In genomic region chr1:40257688-40258444, GRCh38 we compare ENCODE assay signal across 8 cellular contexts. TPM values are rescaled to one million over a fixed set of nuclear protein-coding genes. Genes with fewer than 3 reads are reported as not detected.
A peak's percentile ranks its signal among the peaks of the same experiment; 100 is the strongest.
DNase-seq lines count a peak whose midpoint lies in the region; ATAC-seq, FAIRE-seq and TF ChIP-seq lines count a peak whose summit lies in the region.

Gene ZMPSTE24, plus strand, starts transcription at chr1:40258236. Its CDS starts 36 bp downstream, at chr1:40258272.

- FAIRE-seq in RCC 7860 (lab: Jason Lieb, UNC) = peak; percentile 83

- H3K4me1 ChIP-seq in esophagus muscularis mucosa (peaks cover 46 to 63% (median 61%) of the 10 kb centered on the region in 4 donors), muscle layer of duodenum (ENCODE audit: control insufficient read depth in 1 of 2, insufficient read depth in 2 of 2, low read length in 2 of 2) (peaks cover 4 to 45% of the 10 kb centered on the region in 2 donors)

- peaks cover 10 to 21% of the 10 kb centered on the region in 2 donors for H3K36me3 Mint-ChIP-seq in activated T-cell treated with anti-CD3 and anti-CD28 coated beads, Interleukin-2, amount 50 U/mL, for 72 hours (ENCODE audit: insufficient read depth in 2 of 2)

- peak; percentile 13 for TF ChIP-seq POLR2A in esophagus muscularis mucosa (IDR thresholded peaks at IDR 0.05; ENCODE audit: low read depth)

- H3K4me1 Mint-ChIP-seq in activated T-cell treated with anti-CD3 and anti-CD28 coated beads, Interleukin-2, amount 50 U/mL, for 72 hours (ENCODE audit: low read depth) = peaks cover 58% of the 10 kb centered on the region

- peak in 1 of 3 experiments; percentile 11 for TF ChIP-seq CTCF in esophagus muscularis mucosa (IDR thresholded peaks at IDR 0.05)

- TF ChIP-seq EP300 in esophagus muscularis mucosa (IDR thresholded peaks at IDR 0.05) = no peak

- peak within 1 kb of the TSS; percentile 99 for H3K27ac Mint-ChIP-seq in activated T-cell treated with anti-CD3 and anti-CD28 coated beads, Interleukin-2, amount 50 U/mL, for 72 hours

- H3K36me3 ChIP-seq in KOPT-K1 (ENCODE audit: insufficient read depth, low read length) (peaks cover 33% of the 10 kb centered on the region), esophagus muscularis mucosa (peaks cover 10 to 28% (median 23%) of the 10 kb centered on the region in 4 donors), muscle layer of duodenum (ENCODE audit: control insufficient read depth in 1 of 2, insufficient read depth in 2 of 2, low read length in 2 of 2) (peaks cover 23 to 25% of the 10 kb centered on the region in 2 donors)

- H3K27me3 Mint-ChIP-seq in activated T-cell treated with anti-CD3 and anti-CD28 coated beads, Interleukin-2, amount 50 U/mL, for 72 hours (ENCODE audit: low read depth) = no peaks in the 10 kb centered on the region

- peak; percentile 91 for DNase-seq in DMS53 treated with DMSO at 0.1 percent for 48 hours (lab: John Stamatoyannopoulos, UW; ENCODE audit: unreplicated experiment)
- DNase-seq in RCC 7860 (ENCODE audit: low spot score) = peak; percentile 94
- peak; percentile 95 for DNase-seq in activated T-cell treated with anti-CD3 and anti-CD28 coated beads, Interleukin-2, amount 50 U/mL, for 72 hours
- DNase-seq in esophagus muscularis mucosa (ENCODE audit: extremely low spot score) = peak; percentile 99
- DNase-seq in stimulated activated CD8-positive, alpha-beta memory T cell treated with anti-CD3 and anti-CD28 coated beads, Interleukin-7, amount 100 ng/mL, for 4 hours (ENCODE audit: low read depth in 2 of 2) = peak; percentile 94 to 97

- peak; percentile 90 for ATAC-seq in GM21737 (IDR thresholded peaks at IDR 0.05; ENCODE audit: unreplicated experiment)
- peak; percentile 97 for ATAC-seq in activated T-cell treated with anti-CD3 and anti-CD28 coated beads, Interleukin-2, amount 50 U/mL, for 72 hours (replicated peaks in 1 of 2)

- H3K4me3 ChIP-seq in esophagus muscularis mucosa (peak within 1 kb of the TSS; percentile 74 to 94 (median 88)), muscle layer of duodenum (ENCODE audit: low read depth in 1 of 2, low read length in 2 of 2) (peak within 1 kb of the TSS; percentile 96 to 99)

- intact Hi-C loops in esophagus muscularis mucosa (cut with DNase I) = loop anchor here (5.0 to 10.0 kb wide), 3 partner anchors 59 to 303 kb away; partner anchors contain the start of genes COL9A2, MFSD2A and RLF

- H3K27ac ChIP-seq in KOPT-K1 (ENCODE audit: low read depth, low read length, poor library complexity, severe bottlenecking) (peak within 1 kb of the TSS; percentile 93), esophagus muscularis mucosa (replicated peaks in 1 of 4) (peak within 1 kb of the TSS; percentile 91 to 96 (median 94)), muscle layer of duodenum (ENCODE audit: low read length) (peak within 1 kb of the TSS; percentile 100)

- peak within 1 kb of the TSS; percentile 96 to 98 for H3K4me3 Mint-ChIP-seq in activated T-cell treated with anti-CD3 and anti-CD28 coated beads, Interleukin-2, amount 50 U/mL, for 72 hours

- WGBS in esophagus muscularis mucosa = under 1% methylated on average over 35 of the region's 48 CpGs

- no peaks in the 10 kb centered on the region for H3K9me3 Mint-ChIP-seq in activated T-cell treated with anti-CD3 and anti-CD28 coated beads, Interleukin-2, amount 50 U/mL, for 72 hours

- no peaks in the 10 kb centered on the region for H3K9me3 ChIP-seq in KOPT-K1 (ENCODE audit: insufficient read depth, low read length, poor library complexity, severe bottlenecking)
- no peaks in the 10 kb centered on the region for H3K9me3 ChIP-seq in esophagus muscularis mucosa
- no peaks in the 10 kb centered on the region for H3K9me3 ChIP-seq in muscle layer of duodenum (ENCODE audit: control insufficient read depth in 1 of 2, low read length in 2 of 2)

- H3K27me3 ChIP-seq in esophagus muscularis mucosa = no peaks in the 10 kb centered on the region
- no peaks in the 10 kb centered on the region for H3K27me3 ChIP-seq in muscle layer of duodenum (ENCODE audit: low read depth, low read length)

RNA-seq across cellular contexts. Expression of gene ZMPSTE24, which starts in this region (rescaled TPM):
- total RNA-seq in activated T-cell treated with anti-CD3 and anti-CD28 coated beads, Interleukin-2, amount 50 U/mL, for 72 hours = 10 to 100 TPM; 32.7 to 36.8 TPM
- total RNA-seq in esophagus muscularis mucosa = 10 to 100 TPM; 37.4 to 49.8 (median 48.9) TPM

Comparison
In these comparisons a context has a peak if more than half of its experiments do, and no peak if none do; other contexts are left out.
1. Peak in every context shown above with its lines: DNase-seq, ATAC-seq, H3K4me3 ChIP-seq and H3K27ac ChIP-seq.